In the genomic region with DNA sequence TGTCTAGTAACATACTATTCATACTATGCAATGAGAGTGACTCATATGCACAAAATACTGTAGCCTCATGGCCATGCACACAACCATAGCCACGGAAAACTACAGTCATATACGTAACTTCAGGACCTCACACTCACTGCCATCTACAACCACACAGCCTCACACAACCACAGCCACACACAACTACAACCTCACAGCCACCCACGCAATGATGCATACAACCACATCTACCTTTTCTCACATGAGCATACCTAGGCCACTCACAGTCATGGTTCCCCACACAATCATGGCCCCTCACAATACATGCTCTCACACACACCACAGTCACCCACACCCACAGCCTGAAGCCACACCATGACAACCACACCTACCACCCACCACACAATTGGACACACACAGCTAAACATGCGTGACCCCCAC, we compare ENCODE assay signal across 13 cellular contexts. TPM values are rescaled to one million over a fixed set of nuclear protein-coding genes. Genes with fewer than 3 reads are reported as not detected.
DNase-seq lines count a peak whose midpoint lies in the region; ATAC-seq, FAIRE-seq and TF ChIP-seq lines count a peak whose summit lies in the region.
"Had no signal": no experiment of that assay in that cellular context is flagged by ENCODE, and none has a peak within 500 bp of the region (broad histone marks: within the 10 kb centered on the region; RNA-seq: fewer than 3 reads in every experiment).

No MANE protein-coding gene starts in this region.

- H3K4me3 ChIP-seq in GM12878 = no peak overlapping the region

- no peaks in the 10 kb centered on the region for H3K9me3 ChIP-seq in GM12878 (replicated peaks; ENCODE audit: control insufficient read depth, insufficient read depth, low read length)

- no peaks in the 10 kb centered on the region for H4K20me1 ChIP-seq in GM12878 (ENCODE audit: control insufficient read depth, insufficient read depth)

- POLR2A ChIA-PET in GM12878 (lab: Charles Lee) = interaction anchor here (0.6 kb wide), 2 partner anchors 37 to 171 kb away, joined by 3 to 5 read pairs; no protein-coding TSS in a partner anchor

- H3K79me2 ChIP-seq in GM12878 (ENCODE audit: control insufficient read depth, insufficient read depth, low read length) = no peaks in the 10 kb centered on the region

- no peak for TF ChIP-seq RAD21 in GM12878 (IDR thresholded peaks at IDR 0.05; ENCODE audit: insufficient read depth, low read depth, low read length)

- CTCF ChIA-PET in GM12878 (lab: Yijun Ruan, JAX) = no interaction called here

- H3K36me3 ChIP-seq in GM12878 (ENCODE audit: control insufficient read depth in 2 of 2, insufficient read depth in 2 of 2, low read length in 1 of 2) = no peaks in the 10 kb centered on the region; a peak in 1 of 4 replicates

- no peaks in the 10 kb centered on the region for H3K27me3 ChIP-seq in GM12878 (replicated peaks in 1 of 2; ENCODE audit: control insufficient read depth in 2 of 2, insufficient read depth in 2 of 2, low read length in 1 of 2)

- peak; percentile 89 for ATAC-seq in activated CD4-positive, CD25-positive, alpha-beta regulatory T cell treated with anti-CD3 and anti-CD28 coated beads, Interleukin-2, amount 50 U/mL, for 24 hours
- ATAC-seq in GM12878 (peak; percentile 36), HG03135 (IDR thresholded peaks at IDR 0.05; ENCODE audit: unreplicated experiment) (no peak), GM18867 (IDR thresholded peaks at IDR 0.05; ENCODE audit: unreplicated experiment) (no peak), GM21529 (IDR thresholded peaks at IDR 0.05; ENCODE audit: unreplicated experiment) (no peak)
- ATAC-seq: T-helper 17 cell had no signal

- peak; percentile 79 for FAIRE-seq in GM12891 (lab: Jason Lieb, UNC)
- FAIRE-seq in GM12878 (lab: Jason Lieb, UNC) = no peak
- FAIRE-seq: frontal cortex had no signal

- SMC1A ChIA-PET in GM12878 (lab: Charles Lee; ENCODE audit: uncharacterized antibody, unreplicated experiment) = interaction anchor here (1.4 kb wide), 1 partner anchor 7 kb away, joined by 3 read pairs; no protein-coding TSS in a partner anchor

- H3K4me1 ChIP-seq in GM12878 (ENCODE audit: control insufficient read depth, insufficient read depth, low read length) = peaks cover 20% of the 10 kb centered on the region

- no peak for TF ChIP-seq POLR2A in GM12891 (IDR thresholded peaks at IDR 0.05; ENCODE audit: low read depth, low read length)
- TF ChIP-seq POLR2A in GM12878 (IDR thresholded peaks at IDR 0.05; ENCODE audit: low read depth, low read length) = no peak

- 11% methylated on average over 4 of the region's 4 CpGs for whole genome bisulfite sequencing in GM12878 (ENCODE audit: insufficient coverage, insufficient replicate concordance, low lambda C conversion rate, missing lambda C conversion rate)

- in situ Hi-C loops in GM12878 (cut with MboI) = no loop called here

- intact Hi-C loops in GM12878 (cut with micrococcal nuclease; ENCODE audit: unreplicated experiment) = no loop called here

- no TSS peak for BruUV-seq in GM12878 (replicated peaks; lab: Mats Ljungman, UMichigan)

- H3K9ac ChIP-seq in GM12878 (ENCODE audit: control insufficient read depth, insufficient read depth, low read length) = no peak overlapping the region

- no peak for TF ChIP-seq CTCF in GM12878 (IDR thresholded peaks at IDR 0.05 in 2 of 3, conservative IDR thresholded peaks at IDR 0.05 in 1 of 3; ENCODE audit: control insufficient read depth in 2 of 3, extremely low read depth in 1 of 3, insufficient read depth in 1 of 3, low read depth in 3 of 3, low read length in 3 of 3)

- no peak overlapping the region for H2AFZ ChIP-seq in GM12878 (ENCODE audit: control insufficient read depth, low read depth, low read length)

- no peak overlapping the region for H3K27ac ChIP-seq in GM12878 (ENCODE audit: control insufficient read depth, insufficient read depth)

- no peak for TF ChIP-seq EP300 in GM12878 (IDR thresholded peaks at IDR 0.05; ENCODE audit: borderline replicate concordance in 1 of 2, control insufficient read depth in 1 of 2, low read depth in 2 of 2, low read length in 2 of 2)

- no peak overlapping the region for H3K4me2 ChIP-seq in GM12878 (ENCODE audit: control insufficient read depth, insufficient read depth)

- RAD21 ChIA-PET in GM12878 (lab: Charles Lee; ENCODE audit: unreplicated experiment) = interaction anchor here (0.9 kb wide), 1 partner anchor 94 kb away, joined by 3 read pairs; a partner anchor contains a TSS

- DNase-seq in GM12891 (ENCODE audit: insufficient read length, low spot score) (no peak), GM12878 (ENCODE audit: low read depth, low spot score) (no peak), foreskin melanocyte (no peak)
- peak; percentile 61 for DNase-seq in stimulated activated CD4-positive, alpha-beta T cell treated with anti-CD3 and anti-CD28 coated beads, Interleukin-12 subunit alpha, Interleukin-12 subunit beta, amount 100 ng/mL, for 4 hours
- DNase-seq: caudate nucleus, NCI-H748 treated with DMSO at 0.1 percent for 48 hours, T-helper 17 cell had no signal

TF ChIP-seq in GM12891, 5 proteins besides CTCF, POLR2A, EP300 and RAD21 (continues in another document):
- TF ChIP-seq TAF1 (IDR thresholded peaks at IDR 0.05; ENCODE audit: low read depth, low read length) (no peak), PAX5 (IDR thresholded peaks at IDR 0.05; ENCODE audit: insufficient read depth, low read length, severe bottlenecking) (no peak), SPI1 (IDR thresholded peaks at IDR 0.05; ENCODE audit: low read depth, low read length) (no peak), POLR2AphosphoS5 (IDR thresholded peaks at IDR 0.05; ENCODE audit: low read depth, low read length) (no peak)

TF ChIP-seq in GM12878, 131 proteins besides CTCF, POLR2A, EP300 and RAD21 (continues in another document):
- TF ChIP-seq STAT3 (IDR thresholded peaks at IDR 0.05; ENCODE audit: low read depth, low read length) (no peak), YY1 (IDR thresholded peaks at IDR 0.05; ENCODE audit: low read depth, low read length) (no peak)

RNA-seq across cellular contexts. Expression of a gene that starts 8.7 kb away (rescaled TPM):
- 6.6 TPM for polyA plus RNA-seq in GM12891 (2012; ENCODE audit: low read depth, missing spikeins)
- total RNA-seq in GM12878 (2013; cell fraction: nucleolus; rRNA removed) = 24.4 and 26.2 TPM in 2 replicates
- total RNA-seq in GM12878 (2014; rRNA removed) = 37.2 and 38.9 TPM in 2 replicates
- total RNA-seq in GM12878 (2014; rRNA removed; fragmentation: Illumina TruSeq; extraction: Trizol) = 30.6 and 31.4 TPM in 2 replicates
- total RNA-seq in GM12878 (2021) = 36.7 and 40.5 TPM in 2 replicates
- 3.6 TPM for polyA plus RNA-seq in GM12878 (2011; ENCODE audit: low read depth)
- polyA plus RNA-seq in GM12878 (2011; rRNA removed) = 17.3 and 21.7 TPM in 2 replicates
- 28.3 and 34.0 TPM in 2 replicates for polyA plus RNA-seq in GM12878 (2011; cell fraction: cytosol; rRNA removed)
- polyA plus RNA-seq in GM12878 (2011; cell fraction: nucleus; rRNA removed) = 6.8 and 11.0 TPM in 2 replicates
- 5.7 and 13.2 TPM in 2 replicates for polyA plus RNA-seq in GM12878 (2012)
- 34.2 and 34.7 TPM in 2 replicates for polyA plus RNA-seq in GM12878 (2014; fragmentation: Illumina TruSeq; extraction: Trizol)
- 1 to 10 TPM; 4.3 to 5.7 TPM for polyA plus RNA-seq in GM12878 (2014; fragmentation: Nextera tagmentation; extraction: Ambion mirVana)
- polyA plus RNA-seq in GM12878 (2014; rRNA removed) = 26.6 and 29.4 TPM in 2 replicates
- 10 to 100 TPM; 30.0 to 31.2 TPM for polyA plus RNA-seq in GM12878 (2016; fragmentation: Nextera tagmentation; extraction: Ambion mirVana)
- polyA minus RNA-seq in GM12878 (2011; rRNA and poly(A)+ RNA removed) = 32.6 and 34.0 TPM in 2 replicates
- polyA minus RNA-seq in GM12878 (2011; cell fraction: cytosol; rRNA and poly(A)+ RNA removed) = 9.5 and 9.9 TPM in 2 replicates
- polyA minus RNA-seq in GM12878 (2011; cell fraction: nucleus; rRNA and poly(A)+ RNA removed) = 13.3 and 17.5 TPM in 2 replicates
- total RNA-seq: frontal cortex had no signal
- polyA plus RNA-seq: BJ had no signal

RNA-seq across cellular contexts. Expression of a gene that starts 41.8 kb away (rescaled TPM):
- polyA plus RNA-seq in GM12891 (2012; ENCODE audit: low read depth, missing spikeins) = 0.62 TPM
- total RNA-seq in GM12878 (2013; cell fraction: nucleolus; rRNA removed) = 3.1 and 4.3 TPM in 2 replicates
- total RNA-seq in GM12878 (2014; rRNA removed) = 0.28 and 1.6 TPM in 2 replicates
- 0.54 and 1.1 TPM in 2 replicates for total RNA-seq in GM12878 (2014; rRNA removed; fragmentation: Illumina TruSeq; extraction: Trizol)
- 5.9 and 6.7 TPM in 2 replicates for total RNA-seq in GM12878 (2021)
- not detected for polyA plus RNA-seq in GM12878 (2011; ENCODE audit: low read depth)
- 1.1 and 1.9 TPM in 2 replicates for polyA plus RNA-seq in GM12878 (2011; rRNA removed)
- 1.5 and 1.9 TPM in 2 replicates for polyA plus RNA-seq in GM12878 (2011; cell fraction: cytosol; rRNA removed)
- 1.9 and 2.6 TPM in 2 replicates for polyA plus RNA-seq in GM12878 (2011; cell fraction: nucleus; rRNA removed)
- 0.30 and 0.48 TPM in 2 replicates for polyA plus RNA-seq in GM12878 (2012)
- 0.79 and 3.0 TPM in 2 replicates for polyA plus RNA-seq in GM12878 (2014; fragmentation: Illumina TruSeq; extraction: Trizol)
- 1 to 10 TPM in 1 of 2 experiments, under 1 TPM in 1; 0.64 to 2.7 TPM for polyA plus RNA-seq in GM12878 (2014; fragmentation: Nextera tagmentation; extraction: Ambion mirVana)
- polyA plus RNA-seq in GM12878 (2014; rRNA removed) = 0.95 and 2.2 TPM in 2 replicates
- under 1 TPM; 0.20 to 0.25 TPM for polyA plus RNA-seq in GM12878 (2016; fragmentation: Nextera tagmentation; extraction: Ambion mirVana)
- polyA minus RNA-seq in GM12878 (2011; rRNA and poly(A)+ RNA removed) = 2.0 and 2.3 TPM in 2 replicates
- polyA minus RNA-seq in GM12878 (2011; cell fraction: cytosol; rRNA and poly(A)+ RNA removed) = 48.6 and 52.2 TPM in 2 replicates
- 4.1 and 16.8 TPM in 2 replicates for polyA minus RNA-seq in GM12878 (2011; cell fraction: nucleus; rRNA and poly(A)+ RNA removed)

RNA-seq across cellular contexts. Expression of a gene that starts 58.7 kb away (rescaled TPM):
- polyA plus RNA-seq in GM12891 (2012; ENCODE audit: low read depth, missing spikeins) = 44.9 TPM
- 37.2 and 42.9 TPM in 2 replicates for total RNA-seq in GM12878 (2013; cell fraction: nucleolus; rRNA removed)
- total RNA-seq in GM12878 (2014; rRNA removed) (63.1 and 67.7 TPM in 2 replicates), GM12878 (2014; rRNA removed; fragmentation: Illumina TruSeq; extraction: Trizol) (42.7 and 43.8 TPM in 2 replicates), GM12878 (2021) (64.7 and 71.0 TPM in 2 replicates)
- polyA plus RNA-seq in GM12878 (2011; ENCODE audit: low read depth) = 17.1 TPM
- polyA plus RNA-seq in GM12878 (2011; rRNA removed) (33.6 and 56.2 TPM in 2 replicates), GM12878 (2014; fragmentation: Illumina TruSeq; extraction: Trizol) (28.9 and 56.1 TPM in 2 replicates), GM12878 (2014; fragmentation: Nextera tagmentation; extraction: Ambion mirVana) (10 to 100 TPM in 1 of 2 experiments, 1 to 10 TPM in 1; 4.4 to 17.6 TPM), GM12878 (2014; rRNA removed) (81.1 and 87.2 TPM in 2 replicates), GM12878 (2016; fragmentation: Nextera tagmentation; extraction: Ambion mirVana) (10 to 100 TPM; 57.9 to 63.1 TPM)
- polyA plus RNA-seq in GM12878 (2011; cell fraction: cytosol; rRNA removed) = 81.3 and 87.6 TPM in 2 replicates
- 178 and 218 TPM in 2 replicates for polyA plus RNA-seq in GM12878 (2011; cell fraction: nucleus; rRNA removed)
- polyA plus RNA-seq in GM12878 (2012) = 53.1 and 59.7 TPM in 2 replicates
- 74.5 TPM in 2 replicates for polyA minus RNA-seq in GM12878 (2011; rRNA and poly(A)+ RNA removed)
- polyA minus RNA-seq in GM12878 (2011; cell fraction: cytosol; rRNA and poly(A)+ RNA removed) = 17.3 and 27.0 TPM in 2 replicates
- 32.6 and 40.9 TPM in 2 replicates for polyA minus RNA-seq in GM12878 (2011; cell fraction: nucleus; rRNA and poly(A)+ RNA removed)

Comparison
In these comparisons a context has a peak if more than half of its experiments do, and no peak if none do; other contexts are left out.
1. ATAC-seq: peak in activated CD4-positive, CD25-positive, alpha-beta regulatory T cell treated with anti-CD3 and anti-CD28 coated beads, Interleukin-2, amount 50 U/mL, for 24 hours (2 of 2) and GM12878 (single experiment); none in HG03135 (single experiment), GM18867 (single experiment) and GM21529 (single experiment).